In the genomic region with DNA sequence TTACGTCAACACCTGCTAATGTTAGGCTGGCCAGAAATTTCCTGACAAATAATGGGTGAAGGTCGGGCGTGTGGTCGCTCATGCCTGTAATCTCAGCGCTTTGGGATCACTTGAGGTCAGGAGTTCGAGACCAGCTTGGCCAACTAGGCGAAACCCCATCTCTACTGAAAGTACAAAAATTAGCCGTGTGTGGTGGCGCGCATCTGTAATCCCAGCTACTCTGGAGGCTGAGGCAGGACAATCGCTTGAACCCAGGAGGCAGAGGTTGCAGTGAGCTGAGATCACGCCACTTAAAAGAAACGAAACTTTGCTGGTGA, we compare ENCODE assay signal across 8 cellular contexts. TPM values are rescaled to one million over a fixed set of nuclear protein-coding genes. Genes with fewer than 3 reads are reported as not detected.
DNase-seq lines count a peak whose midpoint lies in the region; ATAC-seq, FAIRE-seq and TF ChIP-seq lines count a peak whose summit lies in the region.
"Not testable (repeated sequence)": the region's sequence is repeated elsewhere in the genome, so short reads cannot be mapped to it uniquely, and the experiment has no call there.

No MANE protein-coding gene starts in this region.

- H3K27ac Mint-ChIP-seq in IgD-negative memory B cell, result peak overlapping the region; percentile 84 to 89 (median 87)
- peak overlapping the region; percentile 45 for H3K27ac Mint-ChIP-seq in activated CD4-positive, alpha-beta T cell treated with anti-CD3 and anti-CD28 coated beads for 36 hours
- peak overlapping the region; percentile 87 for H3K27ac Mint-ChIP-seq in osteocyte (ENCODE audit: unreplicated experiment)

- H3K4me1 ChIP-seq in BLaER1, result peaks cover 19% of the 10 kb centered on the region
- peaks cover 0 to 20% of the 10 kb centered on the region in 2 experiments; a peak in 3 of 5 replicates for H3K4me1 ChIP-seq in K562 (replicated peaks in 1 of 2; ENCODE audit: control insufficient read depth in 2 of 2, insufficient read depth in 2 of 2, low read length in 2 of 2)
- H3K4me1 ChIP-seq in esophagus (ENCODE audit: control insufficient read depth in 2 of 2, insufficient read depth in 2 of 2, low read length in 1 of 2), result not testable (repeated sequence)
- peaks cover 3 to 37% (median 25%) of the 10 kb centered on the region in 4 donors for H3K4me1 ChIP-seq in liver (ENCODE audit: control insufficient read depth in 4 of 4, insufficient read depth in 4 of 4, low read length in 3 of 4)
- H3K4me1 ChIP-seq in suprapubic skin, result peaks cover 19% of the 10 kb centered on the region

- H3K27me3 ChIP-seq in BLaER1; K562 (ENCODE audit: control insufficient read depth in 2 of 2, insufficient read depth in 2 of 2, low read length in 2 of 2); esophagus (ENCODE audit: control insufficient read depth in 1 of 2, insufficient read depth in 2 of 2, low read length in 2 of 2); liver (ENCODE audit: control insufficient read depth in 4 of 4, insufficient read depth in 4 of 4, low read length in 3 of 4); suprapubic skin: not testable (repeated sequence)

- H3K9me1 ChIP-seq in K562 (ENCODE audit: control insufficient read depth, insufficient read depth, low read length), result not testable (repeated sequence)

- BruUV-seq in K562 (replicated peaks; lab: Mats Ljungman, UMichigan), result not testable (repeated sequence)

- peak overlapping the region; percentile 77 to 94 (median 82) for H3K4me3 Mint-ChIP-seq in IgD-negative memory B cell
- H3K4me3 Mint-ChIP-seq in activated CD4-positive, alpha-beta T cell treated with anti-CD3 and anti-CD28 coated beads for 36 hours, result peak overlapping the region; percentile 55
- H3K4me3 Mint-ChIP-seq in osteocyte (ENCODE audit: unreplicated experiment), result peak overlapping the region; percentile 81

- not testable (repeated sequence) for TF ChIP-seq CTCF in K562 (IDR thresholded peaks at IDR 0.05 in 2 of 3, conservative IDR thresholded peaks at IDR 0.05 in 1 of 3; ENCODE audit: insufficient read depth in 2 of 3, low read depth in 1 of 3, low read length in 3 of 3); liver (IDR thresholded peaks at IDR 0.05; ENCODE audit: low read depth, low read length, missing input control); osteocyte (IDR thresholded peaks at IDR 0.05); suprapubic skin (IDR thresholded peaks at IDR 0.05)

- H3K79me2 ChIP-seq in K562 (ENCODE audit: control insufficient read depth, insufficient read depth, low read length), result not testable (repeated sequence)

- not testable (repeated sequence) for H3K27me3 Mint-ChIP-seq in IgD-negative memory B cell; activated CD4-positive, alpha-beta T cell treated with anti-CD3 and anti-CD28 coated beads for 36 hours
- H3K27me3 Mint-ChIP-seq in osteocyte (ENCODE audit: unreplicated experiment), result peaks cover 12% of the 10 kb centered on the region

- not testable (repeated sequence) for TF ChIP-seq EP300 in K562 (IDR thresholded peaks at IDR 0.05; ENCODE audit: low read length); suprapubic skin (IDR thresholded peaks at IDR 0.05)

- not testable (repeated sequence) for H3K9me3 ChIP-seq in BLaER1; K562 (replicated peaks; ENCODE audit: control insufficient read depth, insufficient read depth, low read depth, low read length); esophagus (ENCODE audit: control insufficient read depth in 2 of 2, insufficient read depth in 1 of 2, low read depth in 1 of 2, low read length in 1 of 2); liver (ENCODE audit: control insufficient read depth in 4 of 4, low read length in 3 of 4); suprapubic skin

- not testable (repeated sequence) for H3K27ac ChIP-seq in BLaER1; K562 (ENCODE audit: extremely low read depth, low read depth, low read length)
- peak overlapping the region; percentile 97 for H3K27ac ChIP-seq in esophagus (ENCODE audit: low read depth in 2 of 2, low read length in 1 of 2)
- H3K27ac ChIP-seq in liver (ENCODE audit: low read depth in 1 of 2, low read length in 2 of 2), result peak overlapping the region; percentile 70 to 86
- H3K27ac ChIP-seq in suprapubic skin, result peak overlapping the region; percentile 71

- POLR2A ChIA-PET in activated CD4-positive, alpha-beta T cell treated with anti-CD3 and anti-CD28 coated beads for 36 hours (lab: Charles Lee), result interaction anchor here (1.0 to 1.7 kb wide), 2 partner anchors 14 to 93 kb away, joined by 3 to 6 read pairs; no protein-coding TSS in a partner anchor
- POLR2A ChIA-PET in K562 (lab: Yijun Ruan, JAX), result interaction anchor here (0.8 to 1.6 kb wide), 3 partner anchors 14 to 93 kb away, joined by 3 to 5 read pairs (median 3); no protein-coding TSS in a partner anchor

- not testable (repeated sequence) for TF ChIP-seq RAD21 in K562 (CRISPR knock-in tag; conservative IDR thresholded peaks at IDR 0.05 in 1 of 2, IDR thresholded peaks at IDR 0.05 in 1 of 2); liver (IDR thresholded peaks at IDR 0.05)

- peak overlapping the region; percentile 79 for H3K4me2 ChIP-seq in BLaER1
- H3K4me2 ChIP-seq in K562 (ENCODE audit: insufficient read depth, low read length), result peak overlapping the region; percentile 76

- H4K20me1 ChIP-seq in BLaER1; K562 (replicated peaks; ENCODE audit: control insufficient read depth, insufficient read depth, low read length): not testable (repeated sequence)

- not testable (repeated sequence) for H3K9me3 Mint-ChIP-seq in IgD-negative memory B cell; activated CD4-positive, alpha-beta T cell treated with anti-CD3 and anti-CD28 coated beads for 36 hours (ENCODE audit: low read depth); osteocyte (ENCODE audit: unreplicated experiment)

- H2AFZ ChIP-seq in K562 (ENCODE audit: low read depth, low read length), result peak overlapping the region; percentile 83

- ATAC-seq in activated CD4-positive, alpha-beta T cell treated with anti-CD3 and anti-CD28 coated beads for 36 hours; K562: not testable (repeated sequence)

- H3K4me3 ChIP-seq in BLaER1 (peak overlapping the region; percentile 69), esophagus (ENCODE audit: low read depth in 1 of 2, low read length in 2 of 2) (peak overlapping the region; percentile 63 to 86), liver (ENCODE audit: low read depth in 1 of 3, low read length in 3 of 3) (peak overlapping the region; percentile 67 to 97 (median 75)), suprapubic skin (peak overlapping the region; percentile 61)
- not testable (repeated sequence) for H3K4me3 ChIP-seq in K562

- DNase-seq in activated CD4-positive, alpha-beta T cell treated with anti-CD3 and anti-CD28 coated beads for 36 hours; K562 (ENCODE audit: extremely low read depth in 1 of 4, low spot score in 3 of 4); osteocyte (ENCODE audit: extremely low spot score, unreplicated experiment); suprapubic skin (ENCODE audit: low spot score in 2 of 2): not testable (repeated sequence)

- WGBS in K562 (ENCODE audit: insufficient coverage, low coverage, missing lambda C conversion rate), result 69% methylated on average over 13 of the region's 13 CpGs
- 63 to 69% methylated on average over 13 of the region's 13 CpGs for WGBS in esophagus, 2 donors
- WGBS in liver, result 47% methylated on average over 13 of the region's 13 CpGs
- 63% methylated on average over 12 of the region's 13 CpGs for WGBS in suprapubic skin

- CTCF ChIA-PET in activated CD4-positive, alpha-beta T cell treated with anti-CD3 and anti-CD28 coated beads for 36 hours (lab: Charles Lee), result interaction anchor here (0.6 to 1.5 kb wide), 5 partner anchors 14 to 283 kb away, joined by 3 to 6 read pairs (median 4); no protein-coding TSS in a partner anchor
- CTCF ChIA-PET in K562 (lab: Yijun Ruan, JAX; ENCODE audit: low intra/inter-chr PET ratio), result not testable (repeated sequence)

- intact Hi-C loops in activated CD4-positive, alpha-beta T cell treated with anti-CD3 and anti-CD28 coated beads for 36 hours (cut with DNase I, micrococcal nuclease), result loop anchor here (1.0 kb wide), 2 partner anchors 13 to 78 kb away; a partner anchor contains a TSS
- intact Hi-C loops in K562 (cut with micrococcal nuclease), result not testable (repeated sequence)

- not testable (repeated sequence) for H3K36me3 ChIP-seq in BLaER1; K562 (ENCODE audit: control insufficient read depth, insufficient read depth, low read length); esophagus (ENCODE audit: control insufficient read depth in 2 of 2, insufficient read depth in 2 of 2, low read length in 1 of 2); liver (ENCODE audit: control insufficient read depth in 4 of 4, insufficient read depth in 3 of 4, low read depth in 1 of 4, low read length in 3 of 4); suprapubic skin

- not testable (repeated sequence) for FAIRE-seq in K562 (lab: Jason Lieb, UNC)

- not testable (repeated sequence) for H3K36me3 Mint-ChIP-seq in IgD-negative memory B cell; activated CD4-positive, alpha-beta T cell treated with anti-CD3 and anti-CD28 coated beads for 36 hours (ENCODE audit: low read depth); osteocyte (ENCODE audit: unreplicated experiment)

- not testable (repeated sequence) for H3K9ac ChIP-seq in BLaER1; K562 (ENCODE audit: insufficient read depth in 1 of 2, low read depth in 2 of 2, low read length in 2 of 2)
- peak overlapping the region in 1 of 2 donors; percentile 36 for H3K9ac ChIP-seq in liver (ENCODE audit: low read depth in 1 of 2, low read length in 2 of 2)

- TF ChIP-seq POLR2A in K562 (conservative IDR thresholded peaks at IDR 0.05); suprapubic skin (IDR thresholded peaks at IDR 0.05): not testable (repeated sequence)

- in situ Hi-C loops in K562 (cut with MboI), result not testable (repeated sequence)

- H3K4me1 Mint-ChIP-seq in IgD-negative memory B cell, result not testable (repeated sequence)
- H3K4me1 Mint-ChIP-seq in activated CD4-positive, alpha-beta T cell treated with anti-CD3 and anti-CD28 coated beads for 36 hours, result peaks cover 11% of the 10 kb centered on the region
- H3K4me1 Mint-ChIP-seq in osteocyte (ENCODE audit: unreplicated experiment), result peaks cover 13% of the 10 kb centered on the region

RNA-seq across cellular contexts. Expression of a gene that starts 13.3 kb away (rescaled TPM):
- 6.5 TPM for polyA plus RNA-seq in IgD-negative memory B cell
- 10 to 100 TPM; 30.2 to 34.0 TPM for total RNA-seq in activated CD4-positive, alpha-beta T cell treated with anti-CD3 and anti-CD28 coated beads for 36 hours
- 185 and 291 TPM in 2 replicates for total RNA-seq in K562 (2011; cell fraction: chromatin; rRNA removed; ENCODE audit: low replicate concordance)
- 109 and 114 TPM in 2 replicates for total RNA-seq in K562 (2011; cell fraction: nucleolus; rRNA removed)
- 211 and 265 TPM in 2 replicates for total RNA-seq in K562 (2011; cell fraction: nucleoplasm; rRNA removed)
- total RNA-seq in K562 (2014; rRNA removed), result 21.2 and 31.5 TPM in 2 replicates
- total RNA-seq in K562 (2014; rRNA removed; fragmentation: Illumina TruSeq; extraction: Trizol), result 29.3 and 31.8 TPM in 2 replicates
- total RNA-seq in K562 (2015; rRNA removed; fragmentation: Illumina TruSeq; extraction: Trizol), result 23.6 and 23.9 TPM in 2 replicates
- total RNA-seq in K562 (2021), result 48.4 and 50.1 TPM in 2 replicates
- polyA plus RNA-seq in K562 (2011; rRNA removed), result 14.5 and 16.3 TPM in 2 replicates
- 8.1 and 10.8 TPM in 2 replicates for polyA plus RNA-seq in K562 (2011; cell fraction: cytosol; rRNA removed)
- polyA plus RNA-seq in K562 (2011; cell fraction: nucleus; rRNA removed), result 31.8 and 38.6 TPM in 2 replicates
- 11.9 and 18.2 TPM in 2 replicates for polyA plus RNA-seq in K562 (2012)
- polyA plus RNA-seq in K562 (2014; fragmentation: Illumina TruSeq; extraction: Trizol), result 27.4 and 32.0 TPM in 2 replicates
- polyA plus RNA-seq in K562 (2014; fragmentation: Nextera tagmentation; extraction: Ambion mirVana), result 1 to 10 TPM; 6.5 to 7.3 TPM
- polyA plus RNA-seq in K562 (2014; rRNA removed), result 17.1 and 19.1 TPM in 2 replicates
- polyA minus RNA-seq in K562 (2011; rRNA and poly(A)+ RNA removed), result 65.5 and 71.7 TPM in 2 replicates
- 19.4 and 25.7 TPM in 2 replicates for polyA minus RNA-seq in K562 (2011; cell fraction: cytosol; rRNA and poly(A)+ RNA removed)
- 76.7 and 116 TPM in 2 replicates for polyA minus RNA-seq in K562 (2011; cell fraction: nucleus; rRNA and poly(A)+ RNA removed)
- polyA plus RNA-seq in esophagus, result 10 to 100 TPM in 1 of 2 donors, 1 to 10 TPM in 1; 9.6 to 15.3 TPM
- 10 to 100 TPM; 70.8 to 72.5 TPM for total RNA-seq in liver
- polyA plus RNA-seq in liver, result 10 to 100 TPM in 1 of 2 donors, 1 to 10 TPM in 1; 9.5 to 13.1 TPM
- 20.0 and 23.4 TPM in 2 replicates for total RNA-seq in osteocyte
- total RNA-seq in suprapubic skin, result 10 to 100 TPM; 33.2 to 90.0 (median 39.9) TPM

RNA-seq across cellular contexts. Expression of a gene that starts 19.1 kb away (rescaled TPM):
- polyA plus RNA-seq in IgD-negative memory B cell (11.8 TPM), K562 (2011; rRNA removed) (not detected in 2 replicates), K562 (2014; fragmentation: Illumina TruSeq; extraction: Trizol) (not detected in 2 replicates), K562 (2014; fragmentation: Nextera tagmentation; extraction: Ambion mirVana) (not detected), K562 (2014; rRNA removed) (not detected in 2 replicates), esophagus (under 1 TPM; 0.16 to 0.27 TPM), liver (10 to 100 TPM; 31.9 to 48.0 TPM)
- total RNA-seq in activated CD4-positive, alpha-beta T cell treated with anti-CD3 and anti-CD28 coated beads for 36 hours, result 10 to 100 TPM; 18.1 to 24.0 TPM
- not detected in 2 replicates for total RNA-seq in K562 (2011; cell fraction: chromatin; rRNA removed; ENCODE audit: low replicate concordance)
- total RNA-seq in K562 (2011; cell fraction: nucleolus; rRNA removed), result not detected in 2 replicates
- total RNA-seq in K562 (2011; cell fraction: nucleoplasm; rRNA removed), result not detected in 2 replicates
- total RNA-seq in K562 (2014; rRNA removed) (not detected in 2 replicates), K562 (2014; rRNA removed; fragmentation: Illumina TruSeq; extraction: Trizol) (not detected in 2 replicates), K562 (2015; rRNA removed; fragmentation: Illumina TruSeq; extraction: Trizol) (not detected in 2 replicates), K562 (2021) (0.07 TPM in 1 of 2 replicates, not detected in the other), liver (10 to 100 TPM; 33.3 to 83.6 TPM), osteocyte (0.13 and 0.19 TPM in 2 replicates), suprapubic skin (under 1 TPM in 1 of 4 donors, not detected in 3; 0.72 TPM)
- not detected in 2 replicates for polyA plus RNA-seq in K562 (2011; cell fraction: cytosol; rRNA removed)
- not detected in 2 replicates for polyA plus RNA-seq in K562 (2011; cell fraction: nucleus; rRNA removed)
- 0.04 TPM in 1 of 2 replicates, not detected in the other for polyA plus RNA-seq in K562 (2012)
- polyA minus RNA-seq in K562 (2011; rRNA and poly(A)+ RNA removed), result not detected in 2 replicates
- 0.29 and 0.64 TPM in 2 replicates for polyA minus RNA-seq in K562 (2011; cell fraction: cytosol; rRNA and poly(A)+ RNA removed)
- polyA minus RNA-seq in K562 (2011; cell fraction: nucleus; rRNA and poly(A)+ RNA removed), result not detected in 2 replicates

Comparison
In these comparisons a context has a peak if more than half of its experiments do, and no peak if none do; other contexts are left out.
1. RNA of a gene that starts 19.1 kb away (total RNA-seq): 33.3 to 83.6 TPM in liver and 18.1 to 24.0 TPM in activated CD4-positive, alpha-beta T cell treated with anti-CD3 and anti-CD28 coated beads for 36 hours; 0.13 to 0.19 TPM in osteocyte, 0.72 TPM in suprapubic skin and 0.07 TPM in K562; every median in the first group is over 10 times any median in the second.
2. Peak in every context shown above with its lines, with median percentiles within 50 percentile points of each other: H3K27ac Mint-ChIP-seq and H3K4me3 Mint-ChIP-seq.